Comparison of ENCODE assay signal across 9 cellular contexts in genomic region chr4:7890635-7891393, GRCh38. TPM values are rescaled to one million over a fixed set of nuclear protein-coding genes. Genes with fewer than 3 reads are reported as not detected.
DNase-seq lines count a peak whose midpoint lies in the region; ATAC-seq, FAIRE-seq and TF ChIP-seq lines count a peak whose summit lies in the region.
"Had no signal": no experiment of that assay in that cellular context is flagged by ENCODE, and none has a peak within 500 bp of the region (broad histone marks: within the 10 kb centered on the region; RNA-seq: fewer than 3 reads in every experiment).

No MANE protein-coding gene starts in this region.

- H3K36me3 ChIP-seq in endothelial cell of umbilical vein (ENCODE audit: control insufficient read depth in 2 of 2, extremely low read depth in 1 of 2, insufficient read depth in 2 of 2, low read length in 2 of 2): no peaks in the 10 kb centered on the region

- H3K27ac ChIP-seq in endothelial cell of umbilical vein (ENCODE audit: insufficient read depth, low read depth, low read length): peak overlapping the region; percentile 57

- no peak overlapping the region for H3K4me3 ChIP-seq in endothelial cell of umbilical vein (replicated peaks in 1 of 3; ENCODE audit: insufficient read depth in 1 of 3, low read depth in 1 of 3, low read length in 3 of 3)

- H3K36me3 Mint-ChIP-seq in osteocyte (ENCODE audit: unreplicated experiment) (peaks cover 8% of the 10 kb centered on the region), immature natural killer cell (peaks cover 3 to 5% (median 5%) of the 10 kb centered on the region in 3 donors)
- H3K36me3 Mint-ChIP-seq in activated CD4-positive, alpha-beta memory T cell treated with anti-CD3 and anti-CD28 coated beads, Interleukin-2, amount 10 ng/mL, durations not matched to agents 7 days and 5 days (ENCODE audit: low read depth): peaks cover 4% of the 10 kb centered on the region

- peaks cover 4% of the 10 kb centered on the region for H3K9me3 Mint-ChIP-seq in osteocyte (ENCODE audit: unreplicated experiment)
- peaks cover 1 to 16% (median 10%) of the 10 kb centered on the region in 6 donors for H3K9me3 Mint-ChIP-seq in immature natural killer cell
- H3K9me3 Mint-ChIP-seq in activated CD4-positive, alpha-beta memory T cell treated with anti-CD3 and anti-CD28 coated beads, Interleukin-2, amount 10 ng/mL, durations not matched to agents 7 days and 5 days: peaks cover 7% of the 10 kb centered on the region

- peak; percentile 81 for FAIRE-seq in endothelial cell of umbilical vein (lab: Jason Lieb, UNC)
- FAIRE-seq: TTC549 had no signal

- in situ Hi-C loops in ACHN (cut with HindIII; ENCODE audit: low pct_ligation_motif_present, low pct_unique_long_range_greater_than_20kb, low sequenced_read_pairs): no loop called here

- H2AFZ ChIP-seq in endothelial cell of umbilical vein (ENCODE audit: low read depth, low read length): no peak overlapping the region

- no peak for TF ChIP-seq CTCF in endothelial cell of umbilical vein (IDR thresholded peaks at IDR 0.05; ENCODE audit: extremely low read depth in 1 of 2, insufficient read depth in 1 of 2, low read depth in 1 of 2, low read length in 2 of 2)
- TF ChIP-seq CTCF in osteocyte (IDR thresholded peaks at IDR 0.05): no peak

- H3K9me1 ChIP-seq in endothelial cell of umbilical vein (replicated peaks; ENCODE audit: control insufficient read depth, extremely low read depth, insufficient read depth, low read length): no peaks in the 10 kb centered on the region

- H3K27me3 Mint-ChIP-seq in osteocyte (ENCODE audit: unreplicated experiment) (no peaks in the 10 kb centered on the region), immature natural killer cell (ENCODE audit: low read depth in 3 of 3) (peaks cover 1 to 8% (median 2%) of the 10 kb centered on the region in 3 donors)
- H3K27me3 Mint-ChIP-seq in activated CD4-positive, alpha-beta memory T cell treated with anti-CD3 and anti-CD28 coated beads, Interleukin-2, amount 10 ng/mL, durations not matched to agents 7 days and 5 days: no peaks in the 10 kb centered on the region

- peak overlapping the region; percentile 53 for H3K4me2 ChIP-seq in endothelial cell of umbilical vein (ENCODE audit: insufficient read depth, low read length)

- peaks cover 67% of the 10 kb centered on the region for H3K4me1 Mint-ChIP-seq in osteocyte (ENCODE audit: unreplicated experiment)
- H3K4me1 Mint-ChIP-seq in immature natural killer cell: no peaks in the 10 kb centered on the region
- no peaks in the 10 kb centered on the region for H3K4me1 Mint-ChIP-seq in activated CD4-positive, alpha-beta memory T cell treated with anti-CD3 and anti-CD28 coated beads, Interleukin-2, amount 10 ng/mL, durations not matched to agents 7 days and 5 days

- peak overlapping the region; percentile 93 for H3K27ac Mint-ChIP-seq in osteocyte (ENCODE audit: unreplicated experiment)
- H3K27ac Mint-ChIP-seq in immature natural killer cell: peak overlapping the region in 1 of 6 donors; percentile 3
- no peak overlapping the region for H3K27ac Mint-ChIP-seq in activated CD4-positive, alpha-beta memory T cell treated with anti-CD3 and anti-CD28 coated beads, Interleukin-2, amount 10 ng/mL, durations not matched to agents 7 days and 5 days

- ATAC-seq in HG03469 (IDR thresholded peaks at IDR 0.05; ENCODE audit: unreplicated experiment): no peak

- no peaks in the 10 kb centered on the region for H4K20me1 ChIP-seq in endothelial cell of umbilical vein (replicated peaks; ENCODE audit: control insufficient read depth, extremely low read depth, insufficient read depth, low read length)

- CTCF ChIA-PET in endothelial cell of umbilical vein (lab: Charles Lee): interaction anchor here (1.4 to 2.5 kb wide), 3 partner anchors 14 to 89 kb away, joined by 4 to 6 read pairs (median 5); no protein-coding TSS in a partner anchor
- CTCF ChIA-PET in activated CD4-positive, alpha-beta memory T cell treated with anti-CD3 and anti-CD28 coated beads, Interleukin-2, amount 10 ng/mL, durations not matched to agents 7 days and 5 days (lab: Charles Lee): interaction anchor here (0.7 to 1.2 kb wide), 4 partner anchors 12 to 246 kb away, joined by 6 to 7 read pairs (median 6); no protein-coding TSS in a partner anchor

- intact Hi-C loops in endothelial cell of umbilical vein (cut with micrococcal nuclease): loop anchor here (1.0 to 2.0 kb wide), 2 partner anchors 9 to 14 kb away; no protein-coding TSS in a partner anchor

- POLR2A ChIA-PET in endothelial cell of umbilical vein (lab: Charles Lee): no interaction called here
- POLR2A ChIA-PET in activated CD4-positive, alpha-beta memory T cell treated with anti-CD3 and anti-CD28 coated beads, Interleukin-2, amount 10 ng/mL, durations not matched to agents 7 days and 5 days (lab: Charles Lee): no interaction called here

- DNase-seq in EL (peak; percentile 94), NCI-H446 treated with DMSO at 0.1 percent for 48 hours (lab: John Stamatoyannopoulos, UW) (peak; percentile 41), endothelial cell of umbilical vein (ENCODE audit: low read depth, low spot score) (peak; percentile 88), osteocyte (ENCODE audit: extremely low spot score, unreplicated experiment) (no peak), ACHN (no peak), immature natural killer cell (no peak)
- DNase-seq in activated CD4-positive, alpha-beta memory T cell treated with anti-CD3 and anti-CD28 coated beads, Interleukin-2, amount 10 ng/mL, durations not matched to agents 7 days and 5 days: no peak

- peak overlapping the region; percentile 42 for H3K4me3 Mint-ChIP-seq in osteocyte (ENCODE audit: unreplicated experiment)
- H3K4me3 Mint-ChIP-seq in immature natural killer cell: no peak overlapping the region
- no peak overlapping the region for H3K4me3 Mint-ChIP-seq in activated CD4-positive, alpha-beta memory T cell treated with anti-CD3 and anti-CD28 coated beads, Interleukin-2, amount 10 ng/mL, durations not matched to agents 7 days and 5 days

- peaks cover 95% of the 10 kb centered on the region for H3K79me2 ChIP-seq in endothelial cell of umbilical vein (ENCODE audit: control insufficient read depth, insufficient read depth, low read length)

- no peaks in the 10 kb centered on the region for H3K27me3 ChIP-seq in endothelial cell of umbilical vein (ENCODE audit: control insufficient read depth in 2 of 2, insufficient read depth in 2 of 2, low read length in 2 of 2)

- TF ChIP-seq POLR2A in endothelial cell of umbilical vein (IDR thresholded peaks at IDR 0.05; ENCODE audit: low read depth, low read length): no peak

- no TSS peak for BruUV-seq in endothelial cell of umbilical vein (replicated peaks; lab: Mats Ljungman, UMichigan)

- H3K9ac ChIP-seq in endothelial cell of umbilical vein (replicated peaks; ENCODE audit: extremely low read depth, insufficient read depth, low read length): peak overlapping the region; percentile 19

- peaks cover 44% of the 10 kb centered on the region for H3K4me1 ChIP-seq in endothelial cell of umbilical vein (ENCODE audit: control insufficient read depth, extremely low read depth, insufficient read depth, low read length)

- dilution Hi-C loops in endothelial cell of umbilical vein (cut with MboI; ENCODE audit: extremely low pct_ligation_motif_present, low sequenced_read_pairs): no loop called here

- no peaks in the 10 kb centered on the region for H3K9me3 ChIP-seq in endothelial cell of umbilical vein (replicated peaks; ENCODE audit: control insufficient read depth, insufficient read depth, low read length)

TF ChIP-seq in endothelial cell of umbilical vein, 7 proteins besides CTCF, POLR2A, EP300 and RAD21:
- TF ChIP-seq EZH2 (IDR thresholded peaks at IDR 0.05; ENCODE audit: borderline replicate concordance, low read depth, low read length, severe bottlenecking) (no peak), MAX (IDR thresholded peaks at IDR 0.05; ENCODE audit: insufficient read depth, insufficient read length) (no peak), FOS (IDR thresholded peaks at IDR 0.05; ENCODE audit: borderline replicate concordance, insufficient read depth, low read length) (peak; percentile 94), JUN (IDR thresholded peaks at IDR 0.05; ENCODE audit: borderline replicate concordance, insufficient read depth, insufficient read length, low read depth) (peak; percentile 97), GATA2 (IDR thresholded peaks at IDR 0.05; ENCODE audit: insufficient read depth, insufficient read length, low read depth, low read length) (peak; percentile 22)

RNA-seq across cellular contexts. Expression of gene AFAP1, which starts 48.8 kb away (rescaled TPM):
- total RNA-seq in endothelial cell of umbilical vein (93.3 and 103 TPM in 2 replicates), osteocyte (64.9 and 66.9 TPM in 2 replicates)
- polyA plus RNA-seq in endothelial cell of umbilical vein (28.9 and 32.3 TPM in 2 replicates), immature natural killer cell (1 to 10 TPM in 1 of 3 donors, under 1 TPM in 1, not detected in 1; 0.32 to 1.2 TPM)
- 36.1 and 36.5 TPM in 2 replicates for polyA plus RNA-seq in endothelial cell of umbilical vein (2011; cell fraction: cytosol; rRNA removed)
- polyA plus RNA-seq in endothelial cell of umbilical vein (2011; cell fraction: nucleus; rRNA removed): 101 and 102 TPM in 2 replicates
- 57.8 and 58.4 TPM in 2 replicates for polyA plus RNA-seq in endothelial cell of umbilical vein (2012)
- polyA minus RNA-seq in endothelial cell of umbilical vein: 63.7 and 66.1 TPM in 2 replicates
- 7.4 TPM for polyA minus RNA-seq in endothelial cell of umbilical vein (2011; cell fraction: cytosol; rRNA and poly(A)+ RNA removed)
- 108 and 116 TPM in 2 replicates for polyA minus RNA-seq in endothelial cell of umbilical vein (2011; cell fraction: nucleus; rRNA and poly(A)+ RNA removed)
- 1 to 10 TPM; 5.9 to 6.5 TPM for total RNA-seq in activated CD4-positive, alpha-beta memory T cell treated with anti-CD3 and anti-CD28 coated beads, Interleukin-2, amount 10 ng/mL, durations not matched to agents 7 days and 5 days

Comparison
In these comparisons a context has a peak if more than half of its experiments do, and no peak if none do; other contexts are left out.
1. DNase-seq: peak in EL (single experiment), NCI-H446 treated with DMSO at 0.1 percent for 48 hours (single experiment) and endothelial cell of umbilical vein (single experiment); none in osteocyte (single experiment), ACHN (single experiment), immature natural killer cell (0 of 3) and activated CD4-positive, alpha-beta memory T cell treated with anti-CD3 and anti-CD28 coated beads, Interleukin-2, amount 10 ng/mL, durations not matched to agents 7 days and 5 days (single experiment).